In the genomic region with DNA sequence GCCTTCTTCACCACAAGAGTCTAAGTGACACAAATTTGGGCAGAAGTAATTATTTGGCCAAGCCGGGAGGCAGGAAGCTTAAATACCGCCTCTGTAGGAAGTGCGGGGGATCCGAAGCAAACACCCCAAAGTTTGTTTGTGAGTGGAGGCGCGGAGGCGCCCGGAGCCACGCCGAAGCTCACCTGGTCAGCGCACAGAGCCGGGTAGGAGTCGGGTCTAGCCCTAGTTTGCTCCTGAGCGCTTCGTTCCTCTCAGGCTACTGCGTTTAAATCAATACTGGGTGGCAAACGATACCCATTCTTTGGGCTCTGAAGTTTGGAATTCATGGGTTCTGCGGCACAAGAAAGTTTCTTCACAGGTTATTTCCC, we compare ENCODE assay signal across 8 cellular contexts. TPM values are rescaled to one million over a fixed set of nuclear protein-coding genes. Genes with fewer than 3 reads are reported as not detected.
A peak's percentile ranks its signal among the peaks of the same experiment; 100 is the strongest.
DNase-seq lines count a peak whose midpoint lies in the region; ATAC-seq lines count a peak whose summit lies in the region.

No MANE protein-coding gene starts in this region.

- H3K9ac ChIP-seq in skeletal muscle tissue (ENCODE audit: low read depth in 1 of 3, low read length in 3 of 3) = peak overlapping the region in 2 of 3 donors; percentile 27 to 45

- peaks cover 20% of the 10 kb centered on the region for H3K4me1 Mint-ChIP-seq in activated T-cell treated with anti-CD3 and anti-CD28 coated beads, Interleukin-2, amount 50 U/mL, for 24 hours (ENCODE audit: low read depth)
- H3K4me1 Mint-ChIP-seq in activated naive CD8-positive, alpha-beta T cell (ENCODE audit: low read depth) = peaks cover 15% of the 10 kb centered on the region

- H3K4me3 ChIP-seq in iPS DF 6.9 (ENCODE audit: low read length) = peak overlapping the region; percentile 62; the same call in 1 of the 2 replicates
- H3K4me3 ChIP-seq in skeletal muscle tissue (ENCODE audit: low read length in 3 of 3) = peak overlapping the region; percentile 65 to 72 (median 68)

- no peak overlapping the region for H3K27ac Mint-ChIP-seq in activated T-cell treated with anti-CD3 and anti-CD28 coated beads, Interleukin-2, amount 50 U/mL, for 24 hours
- H3K27ac Mint-ChIP-seq in activated naive CD8-positive, alpha-beta T cell = no peak overlapping the region

- peaks cover 18% of the 10 kb centered on the region for H3K9me3 Mint-ChIP-seq in activated T-cell treated with anti-CD3 and anti-CD28 coated beads, Interleukin-2, amount 50 U/mL, for 24 hours
- H3K9me3 Mint-ChIP-seq in activated naive CD8-positive, alpha-beta T cell (ENCODE audit: low read depth) = peaks cover 18% of the 10 kb centered on the region

- H3K27ac ChIP-seq in iPS DF 6.9 (ENCODE audit: low read length) (no peak overlapping the region), skeletal muscle tissue (ENCODE audit: low read depth, low read length) (no peak overlapping the region)

- H3K9me3 ChIP-seq in iPS DF 6.9 (ENCODE audit: control insufficient read depth, insufficient read depth, low read length) (no peaks in the 10 kb centered on the region; the same call in 1 of the 2 replicates), skeletal muscle tissue (ENCODE audit: control insufficient read depth in 3 of 3, low read length in 3 of 3) (peaks cover 0 to 3% (median 2%) of the 10 kb centered on the region in 3 donors)

- peaks cover 86% of the 10 kb centered on the region for H3K27me3 Mint-ChIP-seq in activated T-cell treated with anti-CD3 and anti-CD28 coated beads, Interleukin-2, amount 50 U/mL, for 24 hours
- H3K27me3 Mint-ChIP-seq in activated naive CD8-positive, alpha-beta T cell = peaks cover 51% of the 10 kb centered on the region

- H3K27me3 ChIP-seq in iPS DF 6.9 (ENCODE audit: control insufficient read depth, insufficient read depth, low read length) = peaks cover 4% of the 10 kb centered on the region; the same call in 1 of the 2 replicates
- peaks cover 18 to 36% (median 28%) of the 10 kb centered on the region in 3 donors for H3K27me3 ChIP-seq in skeletal muscle tissue (ENCODE audit: control insufficient read depth in 3 of 3, insufficient read depth in 3 of 3, low read length in 3 of 3)

- H3K4me1 ChIP-seq in iPS DF 6.9 (ENCODE audit: control insufficient read depth, insufficient read depth, low read length) (no peaks in the 10 kb centered on the region), skeletal muscle tissue (ENCODE audit: control insufficient read depth in 3 of 3, insufficient read depth in 3 of 3, low read length in 3 of 3) (peaks cover 15 to 20% (median 17%) of the 10 kb centered on the region in 3 donors)

- no peak for ATAC-seq in HG03280 (IDR thresholded peaks at IDR 0.05; ENCODE audit: unreplicated experiment)
- no peak for ATAC-seq in GM21528 (IDR thresholded peaks at IDR 0.05; ENCODE audit: low FRiP score, unreplicated experiment)

- H3K36me3 ChIP-seq in iPS DF 6.9 (ENCODE audit: control insufficient read depth, insufficient read depth, low read length) = no peaks in the 10 kb centered on the region; the same call in none of the 2 replicates
- no peaks in the 10 kb centered on the region for H3K36me3 ChIP-seq in skeletal muscle tissue (ENCODE audit: control insufficient read depth in 3 of 3, insufficient read depth in 3 of 3, low read length in 3 of 3)

- DNase-seq in activated T-cell treated with anti-CD3 and anti-CD28 coated beads, Interleukin-2, amount 50 U/mL, for 24 hours = peak; percentile 37
- DNase-seq in activated T-cell treated with anti-CD3 and anti-CD28 coated beads, Interleukin-2, amount 50 U/mL, for 1 hour = no peak
- no peak for DNase-seq in iPS DF 6.9 (ENCODE audit: low read depth, low spot score)
- DNase-seq in activated effector memory CD4-positive, alpha-beta T cell treated with anti-CD3 and anti-CD28 coated beads, Interleukin-2, amount 50 U/mL, for 16 hours = no peak

- H3K4me3 Mint-ChIP-seq in activated T-cell treated with anti-CD3 and anti-CD28 coated beads, Interleukin-2, amount 50 U/mL, for 24 hours = peak overlapping the region; percentile 78
- peak overlapping the region; percentile 85 for H3K4me3 Mint-ChIP-seq in activated naive CD8-positive, alpha-beta T cell

- H3K36me3 Mint-ChIP-seq in activated T-cell treated with anti-CD3 and anti-CD28 coated beads, Interleukin-2, amount 50 U/mL, for 24 hours (ENCODE audit: low read depth) = no peaks in the 10 kb centered on the region
- peaks cover 16% of the 10 kb centered on the region for H3K36me3 Mint-ChIP-seq in activated naive CD8-positive, alpha-beta T cell

- no CpG with 5 or more reads among the region's 18 CpGs for WGBS in iPS DF 6.9 (ENCODE audit: insufficient coverage, insufficient read length)

RNA-seq across cellular contexts. Expression of a gene that starts 0.9 kb away (rescaled TPM):
- 15.1 TPM for total RNA-seq in skeletal muscle tissue

RNA-seq across cellular contexts. Expression of a gene that starts 26.1 kb away (rescaled TPM):
- 30.3 TPM for total RNA-seq in skeletal muscle tissue

RNA-seq across cellular contexts. Expression of a gene that starts 52.6 kb away (rescaled TPM):
- total RNA-seq in skeletal muscle tissue = not detected
